Comparison of ENCODE assay signal across 12 cellular contexts in the genomic region with DNA sequence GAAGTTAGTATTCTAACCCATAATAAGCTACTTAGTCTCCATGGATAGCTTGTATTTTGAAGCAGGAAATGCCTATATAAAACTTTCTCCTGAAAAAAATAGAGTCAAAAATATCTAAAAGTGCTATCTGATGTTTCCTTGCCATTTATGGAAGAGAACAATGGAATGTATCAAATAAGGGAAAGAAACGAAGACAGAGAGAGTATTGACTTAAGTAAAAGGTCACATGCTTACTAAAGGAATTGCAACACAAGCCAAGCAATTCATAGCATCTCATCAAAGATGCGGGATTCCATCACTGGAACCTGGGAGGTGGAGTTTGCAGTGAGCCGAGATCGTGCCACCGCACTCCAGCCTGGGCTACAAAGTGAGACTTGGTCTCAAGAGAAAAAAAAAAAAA.
"Had no signal": no experiment of that assay in that cellular context is flagged by ENCODE, and none has a peak within 500 bp of the region (broad histone marks: within the 10 kb centered on the region; RNA-seq: fewer than 3 reads in every experiment).

No MANE protein-coding gene starts in this region.

- H3K4me3 ChIP-seq: body of pancreas, esophagus muscularis mucosa, right atrium auricular region, stomach had no signal

- H3K9me3 ChIP-seq: body of pancreas, esophagus muscularis mucosa, right atrium auricular region, stomach had no signal

- H3K27me3 ChIP-seq: body of pancreas, esophagus muscularis mucosa, right atrium auricular region, stomach had no signal

- H3K27me3 Mint-ChIP-seq: activated naive CD8-positive, alpha-beta T cell treated with anti-CD3 and anti-CD28 coated beads, Interleukin-2, amount 10 ng/mL, durations not matched to agents 7 days and 5 days had no signal

- DNase-seq: activated CD8-positive, alpha-beta memory T cell treated with anti-CD3 and anti-CD28 coated beads, Interleukin-2, amount 50 U/mL, for 48 hours; activated naive CD8-positive, alpha-beta T cell treated with anti-CD3 and anti-CD28 coated beads, Interleukin-2, amount 10 ng/mL, durations not matched to agents 7 days and 5 days; body of pancreas; effector memory CD4-positive, alpha-beta T cell; left ventricle myocardium superior; SHP77 treated with DMSO at 0.1 percent for 48 hours; stomach; trophoblast cell had no signal

- H3K36me3 ChIP-seq: esophagus muscularis mucosa, right atrium auricular region, stomach had no signal

- H3K27ac ChIP-seq: body of pancreas, esophagus muscularis mucosa, right atrium auricular region, stomach had no signal

- H3K4me1 ChIP-seq: body of pancreas, esophagus muscularis mucosa, right atrium auricular region, stomach had no signal

- H3K9me3 Mint-ChIP-seq: activated naive CD8-positive, alpha-beta T cell treated with anti-CD3 and anti-CD28 coated beads, Interleukin-2, amount 10 ng/mL, durations not matched to agents 7 days and 5 days; neural crest cell had no signal

- FAIRE-seq: endothelial cell of umbilical vein had no signal

- H3K4me3 Mint-ChIP-seq: activated naive CD8-positive, alpha-beta T cell treated with anti-CD3 and anti-CD28 coated beads, Interleukin-2, amount 10 ng/mL, durations not matched to agents 7 days and 5 days; neural crest cell had no signal

- H3K36me3 Mint-ChIP-seq: activated naive CD8-positive, alpha-beta T cell treated with anti-CD3 and anti-CD28 coated beads, Interleukin-2, amount 10 ng/mL, durations not matched to agents 7 days and 5 days had no signal

- ATAC-seq: body of pancreas, left ventricle myocardium superior had no signal

- H3K27ac Mint-ChIP-seq: activated naive CD8-positive, alpha-beta T cell treated with anti-CD3 and anti-CD28 coated beads, Interleukin-2, amount 10 ng/mL, durations not matched to agents 7 days and 5 days had no signal
